Comparison of ENCODE assay signal across 12 cellular contexts in genomic region chr11:57153448-57153847, GRCh38. TPM values are rescaled to one million over a fixed set of nuclear protein-coding genes. Genes with fewer than 3 reads are reported as not detected.
"Had no signal": no experiment of that assay in that cellular context is flagged by ENCODE, and none has a peak within 500 bp of the region (broad histone marks: within the 10 kb centered on the region; RNA-seq: fewer than 3 reads in every experiment).

No MANE protein-coding gene starts in this region.

- H3K4me1 ChIP-seq: HAP-1 had no signal

- H3K27ac ChIP-seq: GM23248 had no signal

- DNase-seq: GM23248, GOT3, H7, H9, HCEC 1CT, HFFc6 had no signal

- H3K36me3 ChIP-seq: HAP-1 had no signal

- H3K4me2 ChIP-seq: GM23338 had no signal

- H3K9me3 ChIP-seq: HAP-1 had no signal

- FAIRE-seq: H1, H54 had no signal

- H3K4me3 ChIP-seq: GM23248, GM23338, HAP-1 had no signal

- H2AFZ ChIP-seq: GM23248, GM23338 had no signal

- ATAC-seq: GM23338, HCT116 had no signal

- H3K9ac ChIP-seq: GM23248 had no signal

RNA-seq across cellular contexts. Expression of gene LRRC55, which starts 28.3 kb away (rescaled TPM):
- total RNA-seq: GM23248, H4, HFFc6 had no signal
- polyA plus RNA-seq: GM23248 had no signal
